23 cellular contexts compared by ENCODE assay signal in genomic region chr2:397561-398325, GRCh38.
DNase-seq lines count a peak whose midpoint lies in the region; ATAC-seq and TF ChIP-seq lines count a peak whose summit lies in the region.
"Had no signal": no experiment of that assay in that cellular context is flagged by ENCODE, and none has a peak within 500 bp of the region (broad histone marks: within the 10 kb centered on the region; RNA-seq: fewer than 3 reads in every experiment).

No MANE protein-coding gene starts in this region.

- no peak for ATAC-seq in GM18520 (IDR thresholded peaks at IDR 0.05; ENCODE audit: unreplicated experiment)
- ATAC-seq: A549 had no signal

- H3K36me3 Mint-ChIP-seq in endodermal cell (ENCODE audit: low read depth) (no peaks in the 10 kb centered on the region), nephron (ENCODE audit: low read depth) (no peaks in the 10 kb centered on the region)
- H3K36me3 Mint-ChIP-seq: CD14-positive monocyte had no signal

- H3K27ac Mint-ChIP-seq in endodermal cell (no peak overlapping the region), nephron (peak overlapping the region in 2 of 3 experiments; percentile 14 to 19)
- H3K27ac Mint-ChIP-seq: CD14-positive monocyte; CD4-positive, alpha-beta T cell had no signal

- H3K4me1 ChIP-seq in endodermal cell (ENCODE audit: control insufficient read depth, insufficient read depth, low read length): no peaks in the 10 kb centered on the region
- H3K4me1 ChIP-seq: A549, BE2C had no signal

- H3K27me3 ChIP-seq in endodermal cell (ENCODE audit: control insufficient read depth, insufficient read depth, low read length, poor library complexity, severe bottlenecking): no peaks in the 10 kb centered on the region
- H3K27me3 ChIP-seq: BE2C; BLaER1 treated with 17β-estradiol and CSF1 and Interleukin-3, amounts not matched to agents 10 nM and 100 nM had no signal

- 91 to 92% methylated on average over 20 to 23 of the region's 23 CpGs for WGBS in endodermal cell (ENCODE audit: insufficient coverage in 1 of 2, insufficient read length in 1 of 2), 2 experiments

- H3K4me3 ChIP-seq in endodermal cell (ENCODE audit: low read length): no peak overlapping the region
- H3K4me3 ChIP-seq: A549; BLaER1 treated with 17β-estradiol and CSF1 and Interleukin-3, amounts not matched to agents 10 nM and 100 nM; GM23248 had no signal

- H3K4me1 Mint-ChIP-seq in endodermal cell: peaks cover 2% of the 10 kb centered on the region
- H3K4me1 Mint-ChIP-seq in nephron: peaks cover 37% of the 10 kb centered on the region

- H3K27me3 Mint-ChIP-seq in endodermal cell (ENCODE audit: insufficient read depth): peaks cover 2% of the 10 kb centered on the region
- H3K27me3 Mint-ChIP-seq in nephron (ENCODE audit: low read depth): peaks cover 9% of the 10 kb centered on the region
- H3K27me3 Mint-ChIP-seq: CD4-positive, alpha-beta T cell had no signal

- TF ChIP-seq CTCF in endodermal cell (conservative IDR thresholded peaks at IDR 0.05): no peak
- no peak for TF ChIP-seq CTCF in nephron (IDR thresholded peaks at IDR 0.05; ENCODE audit: unreplicated experiment in 3 of 3)

- H3K9ac ChIP-seq in endodermal cell (ENCODE audit: extremely low read depth, low read length, poor library complexity, severe bottlenecking): no peak overlapping the region
- H3K9ac ChIP-seq: BLaER1 treated with 17β-estradiol and CSF1 and Interleukin-3, amounts not matched to agents 10 nM and 100 nM; GM23248 had no signal

- H3K27ac ChIP-seq in endodermal cell (ENCODE audit: low read depth, low read length): no peak overlapping the region
- H3K27ac ChIP-seq: A549; BLaER1 treated with 17β-estradiol and CSF1 and Interleukin-3, amounts not matched to agents 10 nM and 100 nM; GM23248 had no signal

- H3K4me3 Mint-ChIP-seq in endodermal cell (no peak overlapping the region), nephron (peak overlapping the region in 1 of 3 experiments; percentile 3)
- H3K4me3 Mint-ChIP-seq: CD14-positive monocyte; CD4-positive, alpha-beta T cell; CD8-positive, alpha-beta memory T cell had no signal

- DNase-seq in activated CD8-positive, alpha-beta memory T cell treated with anti-CD3 and anti-CD28 coated beads for 24 hours: peak; percentile 17
- DNase-seq in activated CD8-positive, alpha-beta memory T cell treated with anti-CD3 and anti-CD28 coated beads, Interleukin-2, amount 50 U/mL, for 4 hours: no peak
- DNase-seq in endodermal cell (peak; percentile 26), GM19238 (ENCODE audit: insufficient read length, low spot score) (no peak), SK-N-DZ (ENCODE audit: low spot score) (no peak)
- DNase-seq: 8988T; ACHN; AML-193; BE2C; CD4-positive, alpha-beta T cell; CD8-positive, alpha-beta memory T cell; DMS 273 treated with DMSO at 0.1 percent for 48 hours; DMS79; EL; GDM1; GM23248; H7; HCEC 1CT had no signal

- H3K9me3 Mint-ChIP-seq in endodermal cell (no peaks in the 10 kb centered on the region), nephron (no peaks in the 10 kb centered on the region)
- H3K9me3 Mint-ChIP-seq: CD4-positive, alpha-beta T cell had no signal

- H3K36me3 ChIP-seq in endodermal cell (ENCODE audit: control insufficient read depth, insufficient read depth, low read length): no peaks in the 10 kb centered on the region
- H3K36me3 ChIP-seq: BE2C; BLaER1 treated with 17β-estradiol and CSF1 and Interleukin-3, amounts not matched to agents 10 nM and 100 nM had no signal

- H3K9me3 ChIP-seq in endodermal cell (ENCODE audit: control insufficient read depth, low read length): no peaks in the 10 kb centered on the region
- H3K9me3 ChIP-seq: A549, BE2C had no signal

Comparison
In these comparisons a context has a peak if more than half of its experiments do, and no peak if none do; other contexts are left out.
1. DNase-seq: peak in activated CD8-positive, alpha-beta memory T cell treated with anti-CD3 and anti-CD28 coated beads for 24 hours (single experiment) and endodermal cell (single experiment); none in activated CD8-positive, alpha-beta memory T cell treated with anti-CD3 and anti-CD28 coated beads, Interleukin-2, amount 50 U/mL, for 4 hours (single experiment), GM19238 (single experiment) and SK-N-DZ (single experiment).